Comparison of ENCODE assay signal across 6 cellular contexts in genomic region chr22:37806409-37807338, GRCh38. TPM values are rescaled to one million over a fixed set of nuclear protein-coding genes. Genes with fewer than 3 reads are reported as not detected.
A peak's percentile ranks its signal among the peaks of the same experiment; 100 is the strongest.
DNase-seq lines count a peak whose midpoint lies in the region; ATAC-seq, FAIRE-seq and TF ChIP-seq lines count a peak whose summit lies in the region.

No MANE protein-coding gene starts in this region.

- TF ChIP-seq EP300 in K562 (IDR thresholded peaks at IDR 0.05; ENCODE audit: low read length) = no peak

- ATAC-seq in activated CD4-positive, alpha-beta T cell treated with anti-CD3 and anti-CD28 coated beads for 36 hours = no peak
- peak; percentile 23 for ATAC-seq in K562

- POLR2A ChIA-PET in activated CD4-positive, alpha-beta T cell treated with anti-CD3 and anti-CD28 coated beads for 36 hours (lab: Charles Lee) = interaction anchor here (0.5 to 1.6 kb wide), 2 partner anchors 148 to 460 kb away, joined by 3 to 5 read pairs; partner anchors contain the start of gene PDXP
- POLR2A ChIA-PET in K562 (lab: Yijun Ruan, JAX) = interaction anchor here (1.0 to 4.5 kb wide), 4 partner anchors 11 to 90 kb away, joined by 3 to 34 read pairs (median 5); no protein-coding TSS in a partner anchor

- TF ChIP-seq CTCF in K562 (IDR thresholded peaks at IDR 0.05 in 2 of 3, conservative IDR thresholded peaks at IDR 0.05 in 1 of 3; ENCODE audit: insufficient read depth in 2 of 3, low read depth in 1 of 3, low read length in 3 of 3) (peak in 1 of 3 experiments; percentile 6; a peak in 1 of 6 replicates), nephron (IDR thresholded peaks at IDR 0.05; ENCODE audit: unreplicated experiment in 3 of 3) (no peak)

- no peaks in the 10 kb centered on the region for H3K9me3 Mint-ChIP-seq in activated CD4-positive, alpha-beta T cell treated with anti-CD3 and anti-CD28 coated beads for 36 hours (ENCODE audit: low read depth)
- no peaks in the 10 kb centered on the region for H3K9me3 Mint-ChIP-seq in nephron

- peak overlapping the region; percentile 60 to 78; a peak in 3 of 4 replicates for H3K9ac ChIP-seq in K562 (ENCODE audit: insufficient read depth in 1 of 2, low read depth in 2 of 2, low read length in 2 of 2)

- BruUV-seq in K562 (replicated peaks; lab: Mats Ljungman, UMichigan) = no TSS peak

- H3K27ac ChIP-seq in K562 (ENCODE audit: extremely low read depth, low read depth, low read length) = peak overlapping the region; percentile 69

- H3K27ac Mint-ChIP-seq in activated CD4-positive, alpha-beta T cell treated with anti-CD3 and anti-CD28 coated beads for 36 hours = peak overlapping the region; percentile 9
- peak overlapping the region; percentile 72 to 90 (median 89) for H3K27ac Mint-ChIP-seq in nephron

- no peaks in the 10 kb centered on the region for H3K9me3 ChIP-seq in K562 (replicated peaks; ENCODE audit: control insufficient read depth, insufficient read depth, low read depth, low read length)

- 0 out of 4 replicates have a peak, but pooled peaks of 1 of the 2 experiments have one; percentile 2 for TF ChIP-seq RAD21 in K562 (CRISPR knock-in tag; conservative IDR thresholded peaks at IDR 0.05 in 1 of 2, IDR thresholded peaks at IDR 0.05 in 1 of 2)

- H3K4me3 ChIP-seq in K562 = peak overlapping the region; percentile 64

- in situ Hi-C loops in K562 (cut with MboI) = no loop called here

- H3K4me2 ChIP-seq in K562 (ENCODE audit: insufficient read depth, low read length) = peak overlapping the region; percentile 72

- CTCF ChIA-PET in activated CD4-positive, alpha-beta T cell treated with anti-CD3 and anti-CD28 coated beads for 36 hours (lab: Charles Lee) = interaction anchor here (0.5 to 3.4 kb wide), 4 partner anchors 11 to 173 kb away, joined by 3 to 23 read pairs (median 4); no protein-coding TSS in a partner anchor
- CTCF ChIA-PET in K562 (lab: Yijun Ruan, JAX; ENCODE audit: low intra/inter-chr PET ratio) = no interaction called here

- H3K79me2 ChIP-seq in K562 (ENCODE audit: control insufficient read depth, insufficient read depth, low read length) = peaks cover 30% of the 10 kb centered on the region

- peak; percentile 37 for FAIRE-seq in K562 (lab: Jason Lieb, UNC)
- FAIRE-seq in frontal cortex (lab: Jason Lieb, UNC) = no peak

- no peaks in the 10 kb centered on the region for H3K36me3 Mint-ChIP-seq in activated CD4-positive, alpha-beta T cell treated with anti-CD3 and anti-CD28 coated beads for 36 hours (ENCODE audit: low read depth)
- H3K36me3 Mint-ChIP-seq in nephron (ENCODE audit: low read depth) = no peaks in the 10 kb centered on the region

- intact Hi-C loops in activated CD4-positive, alpha-beta T cell treated with anti-CD3 and anti-CD28 coated beads for 36 hours (cut with DNase I, micrococcal nuclease) = loop anchor here (1.0 to 10.0 kb wide), 12 partner anchors 38 to 562 kb away; partner anchors contain the start of genes EIF3L (in 2 of the 2), ANKRD54 (in 1 of the 2), C22orf23 (in 1 of the 2) and GGA1 (in 1 of the 2)
- intact Hi-C loops in K562 (cut with micrococcal nuclease) = no loop called here

- no peaks in the 10 kb centered on the region for H3K9me1 ChIP-seq in K562 (ENCODE audit: control insufficient read depth, insufficient read depth, low read length)

- H2AFZ ChIP-seq in K562 (ENCODE audit: low read depth, low read length) = peak overlapping the region; percentile 85

- peaks cover 9% of the 10 kb centered on the region; the same call in 2 of the 3 replicates for H3K36me3 ChIP-seq in K562 (ENCODE audit: control insufficient read depth, insufficient read depth, low read length)

- DNase-seq in activated CD4-positive, alpha-beta T cell treated with anti-CD3 and anti-CD28 coated beads for 36 hours = peak; percentile 58
- no peak for DNase-seq in activated CD4-positive, alpha-beta T cell treated with anti-CD3 and anti-CD28 coated beads for 4 hours
- DNase-seq in K562 (ENCODE audit: extremely low read depth in 1 of 4, low spot score in 3 of 4) = peak in 2 of 4 experiments; percentile 43 to 64
- no peak for DNase-seq in NCI-H526 treated with DMSO at 0.1 percent for 48 hours (lab: John Stamatoyannopoulos, UW)
- DNase-seq in frontal cortex (ENCODE audit: low spot score in 2 of 2) = no peak

- H3K27me3 Mint-ChIP-seq in activated CD4-positive, alpha-beta T cell treated with anti-CD3 and anti-CD28 coated beads for 36 hours = peaks cover 38% of the 10 kb centered on the region
- peaks cover 6% of the 10 kb centered on the region for H3K27me3 Mint-ChIP-seq in nephron (ENCODE audit: low read depth)

- peak overlapping the region; percentile 78 for H3K4me3 Mint-ChIP-seq in activated CD4-positive, alpha-beta T cell treated with anti-CD3 and anti-CD28 coated beads for 36 hours
- peak overlapping the region; percentile 93 to 99 (median 97) for H3K4me3 Mint-ChIP-seq in nephron

- H3K27me3 ChIP-seq in K562 (ENCODE audit: control insufficient read depth in 2 of 2, insufficient read depth in 2 of 2, low read length in 2 of 2) = no peaks in the 10 kb centered on the region

- TF ChIP-seq POLR2A in K562 (conservative IDR thresholded peaks at IDR 0.05) = no peak

- no peaks in the 10 kb centered on the region for H4K20me1 ChIP-seq in K562 (replicated peaks; ENCODE audit: control insufficient read depth, insufficient read depth, low read length)

- H3K4me1 Mint-ChIP-seq in activated CD4-positive, alpha-beta T cell treated with anti-CD3 and anti-CD28 coated beads for 36 hours = peaks cover 42% of the 10 kb centered on the region
- H3K4me1 Mint-ChIP-seq in nephron = peaks cover 25% of the 10 kb centered on the region

- H3K4me1 ChIP-seq in K562 (replicated peaks in 1 of 2; ENCODE audit: control insufficient read depth in 2 of 2, insufficient read depth in 2 of 2, low read length in 2 of 2) = peaks cover 34 to 58% of the 10 kb centered on the region in 2 experiments

- WGBS in K562 (ENCODE audit: insufficient coverage, low coverage, missing lambda C conversion rate) = 8% methylated on average over 10 of the region's 19 CpGs

RNA-seq across cellular contexts. Expression of gene GCAT, which starts 1.1 kb away (rescaled TPM):
- total RNA-seq in activated CD4-positive, alpha-beta T cell treated with anti-CD3 and anti-CD28 coated beads for 36 hours = 10 to 100 TPM; 21.3 to 22.4 TPM
- 16.0 and 39.6 TPM in 2 replicates for total RNA-seq in K562 (2011; cell fraction: chromatin; rRNA removed; ENCODE audit: low replicate concordance)
- total RNA-seq in K562 (2011; cell fraction: nucleolus; rRNA removed) = 46.5 and 53.8 TPM in 2 replicates
- 23.7 and 29.9 TPM in 2 replicates for total RNA-seq in K562 (2011; cell fraction: nucleoplasm; rRNA removed)
- total RNA-seq in K562 (2014; rRNA removed) (69.9 and 81.1 TPM in 2 replicates), K562 (2014; rRNA removed; fragmentation: Illumina TruSeq; extraction: Trizol) (9.3 and 13.6 TPM in 2 replicates), K562 (2015; rRNA removed; fragmentation: Illumina TruSeq; extraction: Trizol) (26.4 TPM in 2 replicates), K562 (2021) (61.7 and 63.4 TPM in 2 replicates), frontal cortex (8.6 TPM)
- polyA plus RNA-seq in K562 (2011; rRNA removed) (21.1 and 31.0 TPM in 2 replicates), K562 (2014; fragmentation: Illumina TruSeq; extraction: Trizol) (31.8 and 50.7 TPM in 2 replicates), K562 (2014; fragmentation: Nextera tagmentation; extraction: Ambion mirVana) (1 to 10 TPM; 1.9 to 5.3 TPM), K562 (2014; rRNA removed) (57.7 and 57.8 TPM in 2 replicates)
- 32.3 and 62.2 TPM in 2 replicates for polyA plus RNA-seq in K562 (2011; cell fraction: cytosol; rRNA removed)
- polyA plus RNA-seq in K562 (2011; cell fraction: nucleus; rRNA removed) = 68.1 and 71.9 TPM in 2 replicates
- polyA plus RNA-seq in K562 (2012) = 31.0 and 75.8 TPM in 2 replicates
- 6.5 and 8.8 TPM in 2 replicates for polyA minus RNA-seq in K562 (2011; rRNA and poly(A)+ RNA removed)
- 29.9 and 31.5 TPM in 2 replicates for polyA minus RNA-seq in K562 (2011; cell fraction: cytosol; rRNA and poly(A)+ RNA removed)
- polyA minus RNA-seq in K562 (2011; cell fraction: nucleus; rRNA and poly(A)+ RNA removed) = 15.6 and 25.7 TPM in 2 replicates

RNA-seq across cellular contexts. Expression of gene GALR3, which starts 16.5 kb away (rescaled TPM):
- under 1 TPM in 1 of 2 experiments, not detected in 1; 0.21 TPM for total RNA-seq in activated CD4-positive, alpha-beta T cell treated with anti-CD3 and anti-CD28 coated beads for 36 hours
- total RNA-seq in K562 (2011; cell fraction: chromatin; rRNA removed; ENCODE audit: low replicate concordance) = 0.44 TPM in 1 of 2 replicates, not detected in the other
- 0.33 and 0.53 TPM in 2 replicates for total RNA-seq in K562 (2011; cell fraction: nucleolus; rRNA removed)
- total RNA-seq in K562 (2011; cell fraction: nucleoplasm; rRNA removed) = 0.69 TPM in 1 of 2 replicates, not detected in the other
- total RNA-seq in K562 (2014; rRNA removed) = 0.24 TPM in 1 of 2 replicates, not detected in the other
- total RNA-seq in K562 (2014; rRNA removed; fragmentation: Illumina TruSeq; extraction: Trizol) = not detected in 2 replicates
- total RNA-seq in K562 (2015; rRNA removed; fragmentation: Illumina TruSeq; extraction: Trizol) = not detected in 2 replicates
- 0.13 and 0.31 TPM in 2 replicates for total RNA-seq in K562 (2021)
- 0.11 TPM in 1 of 2 replicates, not detected in the other for polyA plus RNA-seq in K562 (2011; rRNA removed)
- polyA plus RNA-seq in K562 (2011; cell fraction: cytosol; rRNA removed) = 0.07 TPM in 1 of 2 replicates, not detected in the other
- 0.33 and 0.38 TPM in 2 replicates for polyA plus RNA-seq in K562 (2011; cell fraction: nucleus; rRNA removed)
- 0.28 TPM in 1 of 2 replicates, not detected in the other for polyA plus RNA-seq in K562 (2012)
- polyA plus RNA-seq in K562 (2014; fragmentation: Illumina TruSeq; extraction: Trizol) = not detected in 2 replicates
- polyA plus RNA-seq in K562 (2014; fragmentation: Nextera tagmentation; extraction: Ambion mirVana) = not detected
- not detected in 2 replicates for polyA plus RNA-seq in K562 (2014; rRNA removed)
- not detected in 2 replicates for polyA minus RNA-seq in K562 (2011; rRNA and poly(A)+ RNA removed)
- polyA minus RNA-seq in K562 (2011; cell fraction: cytosol; rRNA and poly(A)+ RNA removed) = not detected in 2 replicates
- 0.27 TPM in 1 of 2 replicates, not detected in the other for polyA minus RNA-seq in K562 (2011; cell fraction: nucleus; rRNA and poly(A)+ RNA removed)
- total RNA-seq in frontal cortex = not detected

RNA-seq across cellular contexts. Expression of gene ANKRD54, which starts 37.5 kb away (rescaled TPM):
- 10 to 100 TPM; 18.6 to 20.1 TPM for total RNA-seq in activated CD4-positive, alpha-beta T cell treated with anti-CD3 and anti-CD28 coated beads for 36 hours
- 21.8 and 45.7 TPM in 2 replicates for total RNA-seq in K562 (2011; cell fraction: chromatin; rRNA removed; ENCODE audit: low replicate concordance)
- 36.7 and 40.0 TPM in 2 replicates for total RNA-seq in K562 (2011; cell fraction: nucleolus; rRNA removed)
- total RNA-seq in K562 (2011; cell fraction: nucleoplasm; rRNA removed) = 35.6 and 41.5 TPM in 2 replicates
- total RNA-seq in K562 (2014; rRNA removed) (22.9 and 27.5 TPM in 2 replicates), K562 (2014; rRNA removed; fragmentation: Illumina TruSeq; extraction: Trizol) (8.8 and 11.5 TPM in 2 replicates), K562 (2015; rRNA removed; fragmentation: Illumina TruSeq; extraction: Trizol) (16.1 and 17.0 TPM in 2 replicates), K562 (2021) (23.6 and 24.3 TPM in 2 replicates), frontal cortex (13.0 TPM)
- polyA plus RNA-seq in K562 (2011; rRNA removed) (14.5 and 21.8 TPM in 2 replicates), K562 (2014; fragmentation: Illumina TruSeq; extraction: Trizol) (17.5 and 21.6 TPM in 2 replicates), K562 (2014; fragmentation: Nextera tagmentation; extraction: Ambion mirVana) (10 to 100 TPM in 1 of 2 experiments, 1 to 10 TPM in 1; 5.9 to 11.6 TPM), K562 (2014; rRNA removed) (22.4 and 24.6 TPM in 2 replicates)
- polyA plus RNA-seq in K562 (2011; cell fraction: cytosol; rRNA removed) = 21.8 and 41.2 TPM in 2 replicates
- polyA plus RNA-seq in K562 (2011; cell fraction: nucleus; rRNA removed) = 56.1 and 59.2 TPM in 2 replicates
- polyA plus RNA-seq in K562 (2012) = 16.4 and 21.6 TPM in 2 replicates
- 5.2 and 12.7 TPM in 2 replicates for polyA minus RNA-seq in K562 (2011; rRNA and poly(A)+ RNA removed)
- 9.3 and 11.3 TPM in 2 replicates for polyA minus RNA-seq in K562 (2011; cell fraction: cytosol; rRNA and poly(A)+ RNA removed)
- 10.1 and 12.6 TPM in 2 replicates for polyA minus RNA-seq in K562 (2011; cell fraction: nucleus; rRNA and poly(A)+ RNA removed)

RNA-seq across cellular contexts. Expression of gene EIF3L, which starts 42.5 kb away (rescaled TPM):
- 100 to 1,000 TPM; 632 to 670 TPM for total RNA-seq in activated CD4-positive, alpha-beta T cell treated with anti-CD3 and anti-CD28 coated beads for 36 hours
- total RNA-seq in K562 (2011; cell fraction: chromatin; rRNA removed; ENCODE audit: low replicate concordance) = 160 and 200 TPM in 2 replicates
- 170 and 183 TPM in 2 replicates for total RNA-seq in K562 (2011; cell fraction: nucleolus; rRNA removed)
- total RNA-seq in K562 (2011; cell fraction: nucleoplasm; rRNA removed) = 181 and 259 TPM in 2 replicates
- total RNA-seq in K562 (2014; rRNA removed) (282 and 295 TPM in 2 replicates), K562 (2014; rRNA removed; fragmentation: Illumina TruSeq; extraction: Trizol) (347 and 353 TPM in 2 replicates), K562 (2015; rRNA removed; fragmentation: Illumina TruSeq; extraction: Trizol) (306 and 312 TPM in 2 replicates), K562 (2021) (402 and 426 TPM in 2 replicates), frontal cortex (695 TPM)
- polyA plus RNA-seq in K562 (2011; rRNA removed) (699 and 703 TPM in 2 replicates), K562 (2014; fragmentation: Illumina TruSeq; extraction: Trizol) (395 and 506 TPM in 2 replicates), K562 (2014; fragmentation: Nextera tagmentation; extraction: Ambion mirVana) (100 to 1,000 TPM; 368 to 462 TPM), K562 (2014; rRNA removed) (257 and 313 TPM in 2 replicates)
- 552 and 733 TPM in 2 replicates for polyA plus RNA-seq in K562 (2011; cell fraction: cytosol; rRNA removed)
- 176 and 282 TPM in 2 replicates for polyA plus RNA-seq in K562 (2011; cell fraction: nucleus; rRNA removed)
- 544 and 794 TPM in 2 replicates for polyA plus RNA-seq in K562 (2012)
- polyA minus RNA-seq in K562 (2011; rRNA and poly(A)+ RNA removed) = 964 and 1,011 TPM in 2 replicates
- polyA minus RNA-seq in K562 (2011; cell fraction: cytosol; rRNA and poly(A)+ RNA removed) = 200 and 235 TPM in 2 replicates
- polyA minus RNA-seq in K562 (2011; cell fraction: nucleus; rRNA and poly(A)+ RNA removed) = 52.8 and 107 TPM in 2 replicates
